Comparison of ENCODE assay signal across 26 cellular contexts in genomic region chr1:81585371-81585770, GRCh38.
DNase-seq lines count a peak whose midpoint lies in the region; ATAC-seq, FAIRE-seq and TF ChIP-seq lines count a peak whose summit lies in the region.
"Had no signal": no experiment of that assay in that cellular context is flagged by ENCODE, and none has a peak within 500 bp of the region (broad histone marks: within the 10 kb centered on the region; RNA-seq: fewer than 3 reads in every experiment).

No MANE protein-coding gene starts in this region.

- TF ChIP-seq CTCF in liver (IDR thresholded peaks at IDR 0.05; ENCODE audit: low read depth, low read length, missing input control): no peak
- no peak for TF ChIP-seq CTCF in HepG2 (CRISPR knock-in tag; IDR thresholded peaks at IDR 0.05)
- TF ChIP-seq CTCF in fibroblast of pulmonary artery (IDR thresholded peaks at IDR 0.05; ENCODE audit: low read length, missing control alignments): no peak
- no peak for TF ChIP-seq CTCF in nephron (IDR thresholded peaks at IDR 0.05; ENCODE audit: unreplicated experiment in 3 of 3)
- TF ChIP-seq CTCF in suprapubic skin (IDR thresholded peaks at IDR 0.05): no peak
- TF ChIP-seq CTCF in RWPE1 (conservative IDR thresholded peaks at IDR 0.05; ENCODE audit: low read depth): no peak

- H3K4me3 Mint-ChIP-seq in nephron: no peak overlapping the region
- H3K4me3 Mint-ChIP-seq: CD4-positive, alpha-beta T cell; GM23338 had no signal

- TF ChIP-seq RAD21 in liver (IDR thresholded peaks at IDR 0.05): peak; percentile 7 to 35
- TF ChIP-seq RAD21 in HepG2 (CRISPR knock-in tag; IDR thresholded peaks at IDR 0.05): no peak

- H3K9me3 ChIP-seq in liver (ENCODE audit: control insufficient read depth in 4 of 4, low read length in 3 of 4): no peaks in the 10 kb centered on the region
- H3K9me3 ChIP-seq in HepG2 (ENCODE audit: low read length): peaks cover 18% of the 10 kb centered on the region; the same call in 1 of the 2 replicates
- no peaks in the 10 kb centered on the region for H3K9me3 ChIP-seq in suprapubic skin
- H3K9me3 ChIP-seq: BLaER1, SJSA1 had no signal

- no peaks in the 10 kb centered on the region for H3K27me3 ChIP-seq in liver (ENCODE audit: control insufficient read depth in 4 of 4, insufficient read depth in 4 of 4, low read length in 3 of 4)
- H3K27me3 ChIP-seq in HepG2 (ENCODE audit: control insufficient read depth in 1 of 2, insufficient read depth in 2 of 2, low read length in 2 of 2): no peaks in the 10 kb centered on the region
- no peaks in the 10 kb centered on the region for H3K27me3 ChIP-seq in suprapubic skin
- H3K27me3 ChIP-seq: BLaER1, SJSA1 had no signal

- ATAC-seq in HepG2: no peak
- ATAC-seq: GM23338, Right ventricle myocardium inferior had no signal

- no peak overlapping the region for H3K27ac ChIP-seq in liver (ENCODE audit: low read depth in 1 of 2, low read length in 2 of 2)
- H3K27ac ChIP-seq in HepG2 (ENCODE audit: extremely low read length, insufficient read depth, low read length): no peak overlapping the region
- no peak overlapping the region for H3K27ac ChIP-seq in suprapubic skin
- no peak overlapping the region for H3K27ac ChIP-seq in RWPE1
- H3K27ac ChIP-seq: 22Rv1, BLaER1, SJSA1 had no signal

- TF ChIP-seq POLR2A in HepG2 (IDR thresholded peaks at IDR 0.05; ENCODE audit: insufficient read depth in 1 of 2, low read depth in 2 of 2, low read length in 2 of 2) (no peak), suprapubic skin (IDR thresholded peaks at IDR 0.05) (no peak)

- in situ Hi-C loops in HepG2 (cut with HindIII; ENCODE audit: extremely low pct_ligation_motif_present, low pct_unique_long_range_greater_than_20kb): no loop called here

- no peaks in the 10 kb centered on the region for H3K27me3 Mint-ChIP-seq in nephron (ENCODE audit: low read depth)
- H3K27me3 Mint-ChIP-seq: CD4-positive, alpha-beta T cell had no signal

- POLR2A ChIA-PET in HepG2 (lab: Yijun Ruan, JAX): no interaction called here
- POLR2A ChIA-PET in RWPE1 (lab: Yijun Ruan, JAX; ENCODE audit: low non-redundant PET): no interaction called here

- TF ChIP-seq EP300 in HepG2 (IDR thresholded peaks at IDR 0.05; ENCODE audit: low read depth in 2 of 2, low read length in 2 of 2): no peak
- TF ChIP-seq EP300 in HepG2 (CRISPR knock-in tag; IDR thresholded peaks at IDR 0.05; ENCODE audit: borderline replicate concordance): no peak
- TF ChIP-seq EP300 in suprapubic skin (IDR thresholded peaks at IDR 0.05): no peak

- H3K9ac ChIP-seq in liver (ENCODE audit: low read depth in 1 of 2, low read length in 2 of 2) (no peak overlapping the region), HepG2 (ENCODE audit: insufficient read depth, low read depth, low read length) (no peak overlapping the region)
- H3K9ac ChIP-seq: BLaER1 had no signal

- CTCF ChIA-PET in HepG2 (lab: Yijun Ruan, JAX; ENCODE audit: low intra/inter-chr PET ratio, low total read pairs): no interaction called here
- CTCF ChIA-PET in RWPE1 (lab: Yijun Ruan, JAX): no interaction called here

- no peaks in the 10 kb centered on the region for H4K20me1 ChIP-seq in HepG2 (ENCODE audit: insufficient read depth, low read length)
- H4K20me1 ChIP-seq: BLaER1 had no signal

- WGBS in liver: 46% methylated on average over 2 of the region's 2 CpGs
- WGBS in HepG2 (ENCODE audit: low lambda C conversion rate): 0% methylated on average over 2 of the region's 2 CpGs
- 77% methylated on average over 2 of the region's 2 CpGs for WGBS in suprapubic skin

- FAIRE-seq in HepG2 (lab: Jason Lieb, UNC): no peak
- FAIRE-seq: RCC 7860 had no signal

- H3K4me1 ChIP-seq in liver (ENCODE audit: control insufficient read depth in 4 of 4, insufficient read depth in 4 of 4, low read length in 3 of 4) (peaks cover 3 to 18% (median 10%) of the 10 kb centered on the region in 4 donors), HepG2 (ENCODE audit: insufficient read depth, low read length) (no peaks in the 10 kb centered on the region), suprapubic skin (no peaks in the 10 kb centered on the region)
- H3K4me1 ChIP-seq: BLaER1, SJSA1 had no signal

- H3K4me1 Mint-ChIP-seq in nephron: peaks cover 28% of the 10 kb centered on the region

- no peaks in the 10 kb centered on the region for H3K9me3 Mint-ChIP-seq in nephron
- H3K9me3 Mint-ChIP-seq: GM23338 had no signal

- intact Hi-C loops in HepG2 (cut with micrococcal nuclease; ENCODE audit: unreplicated experiment): no loop called here

- H2AFZ ChIP-seq in HepG2 (ENCODE audit: low read length): no peak overlapping the region
- H2AFZ ChIP-seq: GM23338 had no signal

- no peak overlapping the region for H3K4me3 ChIP-seq in liver (ENCODE audit: low read depth in 1 of 3, low read length in 3 of 3)
- no peak overlapping the region for H3K4me3 ChIP-seq in HepG2 (replicated peaks in 1 of 3; ENCODE audit: insufficient read depth in 1 of 3, low read depth in 2 of 3, low read length in 3 of 3)
- H3K4me3 ChIP-seq in fibroblast of pulmonary artery (replicated peaks; ENCODE audit: low read depth, low read length): no peak overlapping the region
- no peak overlapping the region for H3K4me3 ChIP-seq in suprapubic skin
- H3K4me3 ChIP-seq: BLaER1, GM23338, SJSA1 had no signal

- H3K36me3 Mint-ChIP-seq in nephron (ENCODE audit: low read depth): no peaks in the 10 kb centered on the region

- peak overlapping the region in 2 of 3 experiments; percentile 47 to 58 for H3K27ac Mint-ChIP-seq in nephron
- H3K27ac Mint-ChIP-seq: CD4-positive, alpha-beta T cell; GM23338 had no signal

- BruUV-seq in HepG2 (replicated peaks; lab: Mats Ljungman, UMichigan): no TSS peak

- H3K4me2 ChIP-seq in HepG2 (ENCODE audit: low read depth, low read length): no peak overlapping the region
- H3K4me2 ChIP-seq: BLaER1, GM23338 had no signal

- DNase-seq in HepG2 (ENCODE audit: low spot score): no peak
- peak; percentile 10 for DNase-seq in fibroblast of pulmonary artery (ENCODE audit: low read depth)
- no peak for DNase-seq in suprapubic skin (ENCODE audit: low spot score in 2 of 2)
- no peak for DNase-seq in RWPE1 (ENCODE audit: low spot score)
- DNase-seq in NCI-H187 treated with DMSO at 0.1 percent for 48 hours (lab: John Stamatoyannopoulos, UW): no peak
- DNase-seq in amniotic stem cell (lab: John Stamatoyannopoulos, UW): no peak
- DNase-seq: ACHN; CD4-positive, alpha-beta T cell; COR-L47; DMS 273 treated with DMSO at 0.1 percent for 48 hours; HCEC 1CT; KG1; NCI-H1092 treated with DMSO at 0.1 percent for 48 hours; NCI-H1436 treated with DMSO at 0.1 percent for 48 hours; NCI-H2029; NCI-H2227 treated with DMSO at 0.1 percent for 48 hours; NCI-H524; NCI-H82 had no signal

- no peaks in the 10 kb centered on the region for H3K36me3 ChIP-seq in liver (ENCODE audit: control insufficient read depth in 4 of 4, insufficient read depth in 3 of 4, low read depth in 1 of 4, low read length in 3 of 4)
- no peaks in the 10 kb centered on the region for H3K36me3 ChIP-seq in HepG2 (replicated peaks in 1 of 2; ENCODE audit: control insufficient read depth in 1 of 2, insufficient read depth in 2 of 2, low read length in 2 of 2)
- H3K36me3 ChIP-seq in suprapubic skin: no peaks in the 10 kb centered on the region
- H3K36me3 ChIP-seq: BLaER1, SJSA1 had no signal

- H3K79me2 ChIP-seq in HepG2 (ENCODE audit: insufficient read depth, low read length): no peaks in the 10 kb centered on the region

TF ChIP-seq in liver, 16 proteins besides CTCF, POLR2A, EP300 and RAD21:
- TF ChIP-seq SP1 (IDR thresholded peaks at IDR 0.05) (peak; percentile 51), ATF3 (IDR thresholded peaks at IDR 0.05) (no peak), RXRA (IDR thresholded peaks at IDR 0.05) (peak; percentile 48 to 64), HNF4A (conservative IDR thresholded peaks at IDR 0.05) (peak; percentile 39 to 63), NR2F2 (IDR thresholded peaks at IDR 0.05) (peak; percentile 95)

TF ChIP-seq in HepG2, 621 proteins besides CTCF, POLR2A, EP300 and RAD21:
- no peak for TF ChIP-seq MYC (CRISPR knock-in tag; IDR thresholded peaks at IDR 0.05; ENCODE audit: borderline replicate concordance)
- no peak for TF ChIP-seq ARHGAP35 (CRISPR knock-in tag; IDR thresholded peaks at IDR 0.05; ENCODE audit: borderline replicate concordance)
- no peak for TF ChIP-seq ZKSCAN8 (CRISPR knock-in tag; IDR thresholded peaks at IDR 0.05; ENCODE audit: borderline replicate concordance)
- TF ChIP-seq ZNF501 (CRISPR knock-in tag; IDR thresholded peaks at IDR 0.05): no peak
- TF ChIP-seq ZNF180 (CRISPR knock-in tag; IDR thresholded peaks at IDR 0.05; ENCODE audit: borderline replicate concordance, low read depth): no peak
- TF ChIP-seq NR1H2 (CRISPR knock-in tag; IDR thresholded peaks at IDR 0.05; ENCODE audit: borderline replicate concordance, low read depth): no peak
- TF ChIP-seq TARDBP (CRISPR knock-in tag; IDR thresholded peaks at IDR 0.05): no peak
- TF ChIP-seq RFX3 (CRISPR knock-in tag; IDR thresholded peaks at IDR 0.05): no peak
- TF ChIP-seq CSRNP1 (CRISPR knock-in tag; IDR thresholded peaks at IDR 0.05): no peak
- no peak for TF ChIP-seq ZNF576 (CRISPR knock-in tag; IDR thresholded peaks at IDR 0.05)
- TF ChIP-seq FIP1L1 (IDR thresholded peaks at IDR 0.05; ENCODE audit: borderline replicate concordance, insufficient read depth, low read depth, low read length): no peak
- TF ChIP-seq ZNF331 (CRISPR knock-in tag; IDR thresholded peaks at IDR 0.05): no peak
- no peak for TF ChIP-seq HMGA1 (CRISPR knock-in tag; conservative IDR thresholded peaks at IDR 0.05)
